8 cellular contexts compared by ENCODE assay signal in the genomic region with DNA sequence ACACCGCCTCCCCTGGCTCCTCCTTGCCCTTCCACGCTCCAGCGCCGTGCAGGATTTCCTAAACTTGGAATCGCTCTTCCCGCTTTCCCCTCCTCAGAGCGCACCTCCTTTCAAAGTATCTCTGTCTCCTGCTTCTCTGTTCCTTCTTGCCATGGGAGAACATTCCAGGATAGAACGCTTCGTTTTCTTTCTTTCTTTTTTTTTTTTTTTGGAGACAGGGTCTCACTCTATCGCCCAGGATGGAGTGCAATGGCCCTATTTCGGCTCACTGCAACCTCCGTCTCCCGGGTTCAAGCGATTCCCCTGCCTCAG. TPM values are rescaled to one million over a fixed set of nuclear protein-coding genes. Genes with fewer than 3 reads are reported as not detected.
DNase-seq lines count a peak whose midpoint lies in the region; ATAC-seq, FAIRE-seq and TF ChIP-seq lines count a peak whose summit lies in the region.

No MANE protein-coding gene starts in this region.

- no peak for DNase-seq in right atrium auricular region (ENCODE audit: low spot score)
- no peak for DNase-seq in Right ventricle myocardium inferior (ENCODE audit: missing footprints)
- no peak for DNase-seq in bronchial epithelial cell (ENCODE audit: low read depth)
- DNase-seq in aorta: no peak
- DNase-seq in NCI-H146 (lab: John Stamatoyannopoulos, UW): no peak
- no peak for DNase-seq in activated gamma-delta T cell treated with Interleukin-2 at 50 U/mL for 16 hours
- DNase-seq in epidermal melanocyte (ENCODE audit: insufficient read length, low spot score): no peak

- H3K36me3 ChIP-seq in right atrium auricular region (peaks cover 8% of the 10 kb centered on the region), bronchial epithelial cell (ENCODE audit: control insufficient read depth, insufficient read depth, low read length) (peaks cover 2% of the 10 kb centered on the region), aorta (ENCODE audit: control insufficient read depth in 1 of 2, insufficient read depth in 2 of 2, low read length in 1 of 2) (no peaks in the 10 kb centered on the region)

- peak overlapping the region; percentile 92 to 94 for H3K27ac ChIP-seq in right atrium auricular region
- peak overlapping the region; percentile 4 to 58 for H3K27ac ChIP-seq in aorta (ENCODE audit: low read depth in 1 of 2, low read length in 2 of 2)

- intact Hi-C loops in Right ventricle myocardium inferior (cut with DNase I) (loop anchor here (10.0 kb wide), 1 partner anchor 188 kb away; no protein-coding TSS in a partner anchor), aorta (cut with DNase I) (loop anchor here in 1 of 2 donors (10.0 kb wide), 1 partner anchor 198 kb away; a partner anchor contains a TSS)

- H3K4me3 ChIP-seq in right atrium auricular region (peak overlapping the region; percentile 81 to 98), bronchial epithelial cell (ENCODE audit: low read depth, low read length) (peak overlapping the region; percentile 95), mononuclear cell (ENCODE audit: low read length) (peak overlapping the region; percentile 83), aorta (ENCODE audit: low read length in 2 of 2) (peak overlapping the region; percentile 13 to 75)

- H3K4me1 ChIP-seq in right atrium auricular region: peaks cover 0 to 17% of the 10 kb centered on the region in 2 donors
- H3K4me1 ChIP-seq in mononuclear cell (ENCODE audit: insufficient read depth, low read length): peaks cover 14% of the 10 kb centered on the region
- peaks cover 0 to 3% of the 10 kb centered on the region in 2 donors for H3K4me1 ChIP-seq in aorta (ENCODE audit: control insufficient read depth in 1 of 2, insufficient read depth in 2 of 2, low read length in 2 of 2)

- ATAC-seq in Right ventricle myocardium inferior (no peak), aorta (ENCODE audit: low FRiP score) (no peak)

- H3K9me3 ChIP-seq in right atrium auricular region (no peaks in the 10 kb centered on the region), mononuclear cell (ENCODE audit: low read depth, low read length) (no peaks in the 10 kb centered on the region), aorta (ENCODE audit: control insufficient read depth, low read length) (no peaks in the 10 kb centered on the region)

- no peak for FAIRE-seq in bronchial epithelial cell (lab: Jason Lieb, UNC)

- TF ChIP-seq CTCF in right atrium auricular region (IDR thresholded peaks at IDR 0.05) (no peak), bronchial epithelial cell (IDR thresholded peaks at IDR 0.05; ENCODE audit: insufficient read depth, low read length, severe bottlenecking) (no peak)

- no peaks in the 10 kb centered on the region for H3K27me3 ChIP-seq in right atrium auricular region
- no peaks in the 10 kb centered on the region for H3K27me3 ChIP-seq in bronchial epithelial cell (ENCODE audit: control insufficient read depth, insufficient read depth, low read length)
- H3K27me3 ChIP-seq in mononuclear cell (ENCODE audit: insufficient read depth, low read length): no peaks in the 10 kb centered on the region
- H3K27me3 ChIP-seq in aorta (ENCODE audit: control insufficient read depth in 1 of 2, insufficient read depth in 2 of 2, low read length in 1 of 2): no peaks in the 10 kb centered on the region

- 19% methylated on average over 13 to 14 of the region's 14 CpGs for WGBS in aorta, 2 donors

RNA-seq across cellular contexts. Expression of a gene that starts 0.6 kb away (rescaled TPM):
- 10 to 100 TPM in 1 of 2 donors, 1 to 10 TPM in 1; 9.7 to 10.6 TPM for total RNA-seq in right atrium auricular region
- 30.7 TPM for total RNA-seq in Right ventricle myocardium inferior
- total RNA-seq in bronchial epithelial cell: 14.7 and 16.8 TPM in 2 replicates
- total RNA-seq in mononuclear cell: 35.1 TPM
- 10 to 100 TPM; 11.7 to 14.8 TPM for total RNA-seq in aorta
- polyA plus RNA-seq in aorta: 1 to 10 TPM in 1 of 2 donors, under 1 TPM in 1; 0.88 to 3.6 TPM

Comparison
In these comparisons a context has a peak if more than half of its experiments do, and no peak if none do; other contexts are left out.
1. H3K4me3 ChIP-seq: peak in every context shown above with its lines; median percentile 95 in bronchial epithelial cell; 90 in right atrium auricular region; 83 in mononuclear cell; 44 in aorta.